ENCODE assay signal across 1 cellular context in genomic region chr22:24009227-24010017, GRCh38.
TF ChIP-seq lines count a peak whose summit lies in the region.

No MANE protein-coding gene starts in this region.

TF ChIP-seq in HepG2, 621 proteins besides CTCF, POLR2A, EP300 and RAD21 (continued from another document and continues in another):
- TF ChIP-seq REST (IDR thresholded peaks at IDR 0.05; ENCODE audit: borderline replicate concordance in 1 of 2, low read depth in 1 of 2, low read length in 2 of 2) (peak in 1 of 2 experiments; percentile 6; a peak in 1 of 4 replicates), SALL2 (CRISPR knock-in tag; IDR thresholded peaks at IDR 0.05) (no peak; the same call in 1 of the 2 replicates), ZNF543 (CRISPR knock-in tag; IDR thresholded peaks at IDR 0.05) (no peak), SMAD1 (CRISPR knock-in tag; IDR thresholded peaks at IDR 0.05; ENCODE audit: borderline replicate concordance, low read depth) (0 out of 2 replicates have a peak, but pooled peaks have one; percentile 30), SNAI1 (CRISPR knock-in tag; IDR thresholded peaks at IDR 0.05; ENCODE audit: borderline replicate concordance) (no peak), CCDC6 (CRISPR knock-in tag; IDR thresholded peaks at IDR 0.05) (0 out of 2 replicates have a peak, but pooled peaks have one; percentile 42), ZSCAN31 (CRISPR knock-in tag; IDR thresholded peaks at IDR 0.05; ENCODE audit: low read depth) (peak; percentile 48; the same call in 1 of the 2 replicates), DNMT3B (CRISPR knock-in tag; conservative IDR thresholded peaks at IDR 0.05) (no peak), GLI4 (CRISPR knock-in tag; IDR thresholded peaks at IDR 0.05; ENCODE audit: borderline replicate concordance) (no peak), HOXD1 (CRISPR knock-in tag; IDR thresholded peaks at IDR 0.05) (no peak), TGIF2 (CRISPR knock-in tag; IDR thresholded peaks at IDR 0.05) (peak; percentile 78), NFE2 (CRISPR knock-in tag; IDR thresholded peaks at IDR 0.05) (no peak), ZNF101 (CRISPR knock-in tag; IDR thresholded peaks at IDR 0.05; ENCODE audit: borderline replicate concordance, low read depth) (no peak), TCF12 (IDR thresholded peaks at IDR 0.05) (no peak), TCF12 (CRISPR knock-in tag; IDR thresholded peaks at IDR 0.05) (no peak), HIVEP1 (CRISPR knock-in tag; IDR thresholded peaks at IDR 0.05) (no peak), POLR2AphosphoS5 (IDR thresholded peaks at IDR 0.05; ENCODE audit: low read depth, low read length) (peak; percentile 46), SOX5 (CRISPR knock-in tag; IDR thresholded peaks at IDR 0.05; ENCODE audit: borderline replicate concordance) (peak; percentile 98), ZNF547 (CRISPR knock-in tag; IDR thresholded peaks at IDR 0.05) (no peak), FLYWCH1 (CRISPR knock-in tag; IDR thresholded peaks at IDR 0.05) (no peak), REPIN1 (CRISPR knock-in tag; IDR thresholded peaks at IDR 0.05; ENCODE audit: borderline replicate concordance, low read depth) (no peak), NR0B2 (CRISPR knock-in tag; IDR thresholded peaks at IDR 0.05) (no peak), GPN1 (CRISPR knock-in tag; IDR thresholded peaks at IDR 0.05; ENCODE audit: borderline replicate concordance) (no peak), ZBTB39 (CRISPR knock-in tag; IDR thresholded peaks at IDR 0.05) (no peak), ZFY (CRISPR knock-in tag; IDR thresholded peaks at IDR 0.05) (no peak), ZNF296 (CRISPR knock-in tag; conservative IDR thresholded peaks at IDR 0.05) (no peak), ZNF331 (CRISPR knock-in tag; IDR thresholded peaks at IDR 0.05) (peak; percentile 41; the same call in 1 of the 2 replicates), KLF11 (CRISPR knock-in tag; IDR thresholded peaks at IDR 0.05) (peak; percentile 4; the same call in 1 of the 2 replicates), BATF2 (CRISPR knock-in tag; IDR thresholded peaks at IDR 0.05) (no peak), ZNF17 (CRISPR knock-in tag; IDR thresholded peaks at IDR 0.05) (no peak), RFX3 (CRISPR knock-in tag; IDR thresholded peaks at IDR 0.05) (0 out of 2 replicates have a peak, but pooled peaks have one; percentile 4), CREB1 (IDR thresholded peaks at IDR 0.05) (no peak), CREB1 (CRISPR knock-in tag; IDR thresholded peaks at IDR 0.05) (peak; percentile 24; the same call in 1 of the 2 replicates), HMG20B (CRISPR knock-in tag; conservative IDR thresholded peaks at IDR 0.05) (peak; percentile 62; the same call in 1 of the 2 replicates), STAG1 (CRISPR knock-in tag; IDR thresholded peaks at IDR 0.05) (no peak), HBP1 (CRISPR knock-in tag; IDR thresholded peaks at IDR 0.05; ENCODE audit: low read depth) (no peak), AGO1 (IDR thresholded peaks at IDR 0.05; ENCODE audit: low read depth, low read length, poor library complexity, severe bottlenecking) (no peak), CBX2 (IDR thresholded peaks at IDR 0.05; ENCODE audit: low read depth, low read length) (no peak), CBX2 (CRISPR knock-in tag; IDR thresholded peaks at IDR 0.05; ENCODE audit: low read depth) (no peak), TCF7L2 (IDR thresholded peaks at IDR 0.05; ENCODE audit: low read depth, low read length) (peak; percentile 77), FOXA3 (CRISPR knock-in tag; IDR thresholded peaks at IDR 0.05) (peak; percentile 41; the same call in 1 of the 2 replicates), SMARCE1 (IDR thresholded peaks at IDR 0.05; ENCODE audit: borderline replicate concordance) (no peak), ZNF724P (CRISPR knock-in tag; IDR thresholded peaks at IDR 0.05; ENCODE audit: borderline replicate concordance) (0 out of 2 replicates have a peak, but pooled peaks have one; percentile 52), ZNF816 (CRISPR knock-in tag; IDR thresholded peaks at IDR 0.05; ENCODE audit: borderline replicate concordance) (no peak; the same call in 1 of the 2 replicates), RXRB (CRISPR knock-in tag; IDR thresholded peaks at IDR 0.05; ENCODE audit: borderline replicate concordance) (0 out of 2 replicates have a peak, but pooled peaks have one; percentile 11), ZNF558 (CRISPR knock-in tag; IDR thresholded peaks at IDR 0.05; ENCODE audit: borderline replicate concordance) (0 out of 2 replicates have a peak, but pooled peaks have one; percentile 45), GATAD1 (CRISPR knock-in tag; IDR thresholded peaks at IDR 0.05) (peak; percentile 28; the same call in 1 of the 2 replicates)
- TF ChIP-seq, protein P1, sequence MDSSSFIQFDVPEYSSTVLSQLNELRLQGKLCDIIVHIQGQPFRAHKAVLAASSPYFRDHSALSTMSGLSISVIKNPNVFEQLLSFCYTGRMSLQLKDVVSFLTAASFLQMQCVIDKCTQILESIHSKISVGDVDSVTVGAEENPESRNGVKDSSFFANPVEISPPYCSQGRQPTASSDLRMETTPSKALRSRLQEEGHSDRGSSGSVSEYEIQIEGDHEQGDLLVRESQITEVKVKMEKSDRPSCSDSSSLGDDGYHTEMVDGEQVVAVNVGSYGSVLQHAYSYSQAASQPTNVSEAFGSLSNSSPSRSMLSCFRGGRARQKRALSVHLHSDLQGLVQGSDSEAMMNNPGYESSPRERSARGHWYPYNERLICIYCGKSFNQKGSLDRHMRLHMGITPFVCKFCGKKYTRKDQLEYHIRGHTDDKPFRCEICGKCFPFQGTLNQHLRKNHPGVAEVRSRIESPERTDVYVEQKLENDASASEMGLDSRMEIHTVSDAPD (CRISPR knock-in tag; IDR thresholded peaks at IDR 0.05): no peak
- TF ChIP-seq, protein P2, sequence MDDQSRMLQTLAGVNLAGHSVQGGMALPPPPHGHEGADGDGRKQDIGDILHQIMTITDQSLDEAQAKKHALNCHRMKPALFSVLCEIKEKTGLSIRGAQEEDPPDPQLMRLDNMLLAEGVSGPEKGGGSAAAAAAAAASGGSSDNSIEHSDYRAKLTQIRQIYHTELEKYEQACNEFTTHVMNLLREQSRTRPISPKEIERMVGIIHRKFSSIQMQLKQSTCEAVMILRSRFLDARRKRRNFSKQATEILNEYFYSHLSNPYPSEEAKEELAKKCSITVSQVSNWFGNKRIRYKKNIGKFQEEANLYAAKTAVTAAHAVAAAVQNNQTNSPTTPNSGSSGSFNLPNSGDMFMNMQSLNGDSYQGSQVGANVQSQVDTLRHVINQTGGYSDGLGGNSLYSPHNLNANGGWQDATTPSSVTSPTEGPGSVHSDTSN (CRISPR knock-in tag; IDR thresholded peaks at IDR 0.05; ENCODE audit: borderline replicate concordance): no peak
- TF ChIP-seq, protein P3, sequence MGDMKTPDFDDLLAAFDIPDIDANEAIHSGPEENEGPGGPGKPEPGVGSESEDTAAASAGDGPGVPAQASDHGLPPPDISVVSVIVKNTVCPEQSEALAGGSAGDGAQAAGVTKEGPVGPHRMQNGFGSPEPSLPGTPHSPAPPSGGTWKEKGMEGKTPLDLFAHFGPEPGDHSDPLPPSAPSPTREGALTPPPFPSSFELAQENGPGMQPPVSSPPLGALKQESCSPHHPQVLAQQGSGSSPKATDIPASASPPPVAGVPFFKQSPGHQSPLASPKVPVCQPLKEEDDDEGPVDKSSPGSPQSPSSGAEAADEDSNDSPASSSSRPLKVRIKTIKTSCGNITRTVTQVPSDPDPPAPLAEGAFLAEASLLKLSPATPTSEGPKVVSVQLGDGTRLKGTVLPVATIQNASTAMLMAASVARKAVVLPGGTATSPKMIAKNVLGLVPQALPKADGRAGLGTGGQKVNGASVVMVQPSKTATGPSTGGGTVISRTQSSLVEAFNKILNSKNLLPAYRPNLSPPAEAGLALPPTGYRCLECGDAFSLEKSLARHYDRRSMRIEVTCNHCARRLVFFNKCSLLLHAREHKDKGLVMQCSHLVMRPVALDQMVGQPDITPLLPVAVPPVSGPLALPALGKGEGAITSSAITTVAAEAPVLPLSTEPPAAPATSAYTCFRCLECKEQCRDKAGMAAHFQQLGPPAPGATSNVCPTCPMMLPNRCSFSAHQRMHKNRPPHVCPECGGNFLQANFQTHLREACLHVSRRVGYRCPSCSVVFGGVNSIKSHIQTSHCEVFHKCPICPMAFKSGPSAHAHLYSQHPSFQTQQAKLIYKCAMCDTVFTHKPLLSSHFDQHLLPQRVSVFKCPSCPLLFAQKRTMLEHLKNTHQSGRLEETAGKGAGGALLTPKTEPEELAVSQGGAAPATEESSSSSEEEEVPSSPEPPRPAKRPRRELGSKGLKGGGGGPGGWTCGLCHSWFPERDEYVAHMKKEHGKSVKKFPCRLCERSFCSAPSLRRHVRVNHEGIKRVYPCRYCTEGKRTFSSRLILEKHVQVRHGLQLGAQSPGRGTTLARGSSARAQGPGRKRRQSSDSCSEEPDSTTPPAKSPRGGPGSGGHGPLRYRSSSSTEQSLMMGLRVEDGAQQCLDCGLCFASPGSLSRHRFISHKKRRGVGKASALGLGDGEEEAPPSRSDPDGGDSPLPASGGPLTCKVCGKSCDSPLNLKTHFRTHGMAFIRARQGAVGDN (CRISPR knock-in tag; IDR thresholded peaks at IDR 0.05): peak; percentile 28; the same call in 1 of the 2 replicates
- TF ChIP-seq, protein P4, sequence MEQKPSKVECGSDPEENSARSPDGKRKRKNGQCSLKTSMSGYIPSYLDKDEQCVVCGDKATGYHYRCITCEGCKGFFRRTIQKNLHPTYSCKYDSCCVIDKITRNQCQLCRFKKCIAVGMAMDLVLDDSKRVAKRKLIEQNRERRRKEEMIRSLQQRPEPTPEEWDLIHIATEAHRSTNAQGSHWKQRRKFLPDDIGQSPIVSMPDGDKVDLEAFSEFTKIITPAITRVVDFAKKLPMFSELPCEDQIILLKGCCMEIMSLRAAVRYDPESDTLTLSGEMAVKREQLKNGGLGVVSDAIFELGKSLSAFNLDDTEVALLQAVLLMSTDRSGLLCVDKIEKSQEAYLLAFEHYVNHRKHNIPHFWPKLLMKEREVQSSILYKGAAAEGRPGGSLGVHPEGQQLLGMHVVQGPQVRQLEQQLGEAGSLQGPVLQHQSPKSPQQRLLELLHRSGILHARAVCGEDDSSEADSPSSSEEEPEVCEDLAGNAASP (CRISPR knock-in tag; IDR thresholded peaks at IDR 0.05; ENCODE audit: borderline replicate concordance): peak; percentile 54; the same call in 1 of the 2 replicates
